20 cellular contexts compared by ENCODE assay signal in the genomic region with DNA sequence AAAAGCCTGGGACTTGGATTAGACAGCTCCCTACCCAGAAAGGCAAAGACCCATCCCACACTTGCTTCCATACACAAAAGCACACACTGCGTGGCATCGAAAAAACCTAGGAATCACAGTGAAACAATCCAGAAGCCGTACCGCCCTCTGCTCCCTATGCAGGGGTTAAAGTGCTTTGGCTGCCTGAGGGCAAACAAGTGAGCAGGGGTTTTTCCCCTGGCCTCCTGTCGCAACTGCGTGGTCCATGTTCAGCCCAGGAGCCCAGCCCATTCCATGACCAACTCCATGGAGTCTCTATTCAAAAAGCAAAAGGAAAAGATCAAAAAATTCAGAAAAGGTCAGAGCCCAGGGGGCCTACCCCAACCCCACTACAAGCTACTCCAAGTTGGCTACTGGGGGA. TPM values are rescaled to one million over a fixed set of nuclear protein-coding genes. Genes with fewer than 3 reads are reported as not detected.
DNase-seq lines count a peak whose midpoint lies in the region; ATAC-seq lines count a peak whose summit lies in the region.
"Had no signal": no experiment of that assay in that cellular context is flagged by ENCODE, and none has a peak within 500 bp of the region (broad histone marks: within the 10 kb centered on the region; RNA-seq: fewer than 3 reads in every experiment).

No MANE protein-coding gene starts in this region.

- H3K27ac Mint-ChIP-seq in activated CD4-positive, alpha-beta T cell treated with anti-CD3 and anti-CD28 coated beads for 36 hours: peak overlapping the region; percentile 79
- peak overlapping the region; percentile 88 for H3K27ac Mint-ChIP-seq in activated CD8-positive, alpha-beta T cell treated with anti-CD3 and anti-CD28 coated beads, Interleukin-2, amount 10 ng/mL, durations not matched to agents 7 days and 5 days
- H3K27ac Mint-ChIP-seq in naive B cell: peak overlapping the region in 4 of 6 donors; percentile 56 to 94 (median 72)

- no peaks in the 10 kb centered on the region for H3K9me3 Mint-ChIP-seq in activated CD4-positive, alpha-beta T cell treated with anti-CD3 and anti-CD28 coated beads for 36 hours (ENCODE audit: low read depth)
- no peaks in the 10 kb centered on the region for H3K9me3 Mint-ChIP-seq in activated CD8-positive, alpha-beta T cell treated with anti-CD3 and anti-CD28 coated beads, Interleukin-2, amount 10 ng/mL, durations not matched to agents 7 days and 5 days (ENCODE audit: insufficient read depth)
- H3K9me3 Mint-ChIP-seq in naive B cell: no peaks in the 10 kb centered on the region

- no peak overlapping the region for H3K4me3 Mint-ChIP-seq in activated CD4-positive, alpha-beta T cell treated with anti-CD3 and anti-CD28 coated beads for 36 hours
- H3K4me3 Mint-ChIP-seq in activated CD8-positive, alpha-beta T cell treated with anti-CD3 and anti-CD28 coated beads, Interleukin-2, amount 10 ng/mL, durations not matched to agents 7 days and 5 days: peak overlapping the region; percentile 58
- peak overlapping the region in 1 of 8 donors; percentile 43 for H3K4me3 Mint-ChIP-seq in naive B cell

- H3K36me3 Mint-ChIP-seq in activated CD4-positive, alpha-beta T cell treated with anti-CD3 and anti-CD28 coated beads for 36 hours (ENCODE audit: low read depth): peaks cover 32% of the 10 kb centered on the region
- peaks cover 80% of the 10 kb centered on the region for H3K36me3 Mint-ChIP-seq in activated CD8-positive, alpha-beta T cell treated with anti-CD3 and anti-CD28 coated beads, Interleukin-2, amount 10 ng/mL, durations not matched to agents 7 days and 5 days (ENCODE audit: low read depth)
- peaks cover 3 to 19% of the 10 kb centered on the region in 2 donors for H3K36me3 Mint-ChIP-seq in naive B cell

- CTCF ChIA-PET in activated CD4-positive, alpha-beta T cell treated with anti-CD3 and anti-CD28 coated beads for 36 hours (lab: Charles Lee): interaction anchor here (0.6 kb wide), 1 partner anchor 268 kb away, joined by 3 read pairs; no protein-coding TSS in a partner anchor
- CTCF ChIA-PET in activated CD8-positive, alpha-beta T cell treated with anti-CD3 and anti-CD28 coated beads, Interleukin-2, amount 10 ng/mL, durations not matched to agents 7 days and 5 days (lab: Charles Lee): interaction anchor here (0.7 to 1.9 kb wide), 5 partner anchors 19 to 300 kb away, joined by 3 to 6 read pairs (median 4); a partner anchor contains a TSS

- H3K27me3 Mint-ChIP-seq in activated CD4-positive, alpha-beta T cell treated with anti-CD3 and anti-CD28 coated beads for 36 hours: no peaks in the 10 kb centered on the region
- H3K27me3 Mint-ChIP-seq in activated CD8-positive, alpha-beta T cell treated with anti-CD3 and anti-CD28 coated beads, Interleukin-2, amount 10 ng/mL, durations not matched to agents 7 days and 5 days (ENCODE audit: low read depth): no peaks in the 10 kb centered on the region
- no peaks in the 10 kb centered on the region for H3K27me3 Mint-ChIP-seq in naive B cell

- no peak for ATAC-seq in activated CD4-positive, alpha-beta T cell treated with anti-CD3 and anti-CD28 coated beads for 36 hours
- ATAC-seq in activated CD8-positive, alpha-beta T cell treated with anti-CD3 and anti-CD28 coated beads, Interleukin-2, amount 10 ng/mL, durations not matched to agents 7 days and 5 days: no peak
- no peak for ATAC-seq in naive B cell (ENCODE audit: low read depth in 2 of 2)
- no peak for ATAC-seq in HG03025 (IDR thresholded peaks at IDR 0.05; ENCODE audit: low FRiP score, unreplicated experiment)
- ATAC-seq in GM19328 (IDR thresholded peaks at IDR 0.05; ENCODE audit: unreplicated experiment): no peak
- ATAC-seq: HCT116 had no signal

- POLR2A ChIA-PET in activated CD4-positive, alpha-beta T cell treated with anti-CD3 and anti-CD28 coated beads for 36 hours (lab: Charles Lee): no interaction called here
- POLR2A ChIA-PET in activated CD8-positive, alpha-beta T cell treated with anti-CD3 and anti-CD28 coated beads, Interleukin-2, amount 10 ng/mL, durations not matched to agents 7 days and 5 days (lab: Charles Lee): interaction anchor here (1.2 to 1.5 kb wide), 2 partner anchors 11 to 166 kb away, joined by 4 to 5 read pairs; no protein-coding TSS in a partner anchor

- DNase-seq in activated CD4-positive, alpha-beta T cell treated with anti-CD3 and anti-CD28 coated beads for 36 hours: no peak
- DNase-seq in activated CD4-positive, alpha-beta T cell treated with anti-CD3 and anti-CD28 coated beads for 4 hours: no peak
- no peak for DNase-seq in activated CD8-positive, alpha-beta T cell treated with anti-CD3 and anti-CD28 coated beads, Interleukin-2, amount 10 ng/mL, durations not matched to agents 7 days and 5 days
- no peak for DNase-seq in naive B cell
- DNase-seq: adrenal gland; cerebellar nuclear complex; IMR-90; NCI-H2081 treated with DMSO at 0.1 percent for 48 hours; NCI-H69; sigmoid colon; stimulated activated CD4-positive, alpha-beta T cell treated with anti-CD3 and anti-CD28 coated beads, Interleukin-2, amount 100 ng/mL, for 48 hours; T-helper 9 cell had no signal

- peaks cover 75% of the 10 kb centered on the region for H3K4me1 Mint-ChIP-seq in activated CD4-positive, alpha-beta T cell treated with anti-CD3 and anti-CD28 coated beads for 36 hours
- H3K4me1 Mint-ChIP-seq in activated CD8-positive, alpha-beta T cell treated with anti-CD3 and anti-CD28 coated beads, Interleukin-2, amount 10 ng/mL, durations not matched to agents 7 days and 5 days (ENCODE audit: low read depth): peaks cover 82% of the 10 kb centered on the region
- peaks cover 42 to 84% (median 67%) of the 10 kb centered on the region in 3 donors for H3K4me1 Mint-ChIP-seq in naive B cell

- intact Hi-C loops in activated CD4-positive, alpha-beta T cell treated with anti-CD3 and anti-CD28 coated beads for 36 hours (cut with DNase I, micrococcal nuclease): loop anchor here in 1 of 2 experiments (10.0 kb wide), 2 partner anchors 517 to 1943 kb away; a partner anchor contains a TSS

RNA-seq across cellular contexts. Expression of a gene that starts 3.6 kb away (rescaled TPM):
- total RNA-seq in activated CD4-positive, alpha-beta T cell treated with anti-CD3 and anti-CD28 coated beads for 36 hours: 10 to 100 TPM; 17.7 to 18.5 TPM
- total RNA-seq in activated CD8-positive, alpha-beta T cell treated with anti-CD3 and anti-CD28 coated beads, Interleukin-2, amount 10 ng/mL, durations not matched to agents 7 days and 5 days: 10 to 100 TPM; 48.6 to 56.7 TPM
- polyA plus RNA-seq in naive B cell (ENCODE audit: low read depth in 6 of 6): 1 to 10 TPM in 1 of 6 donors, under 1 TPM in 3, not detected in 2; 0.15 to 2.0 (median 0.31) TPM

RNA-seq across cellular contexts. Expression of a gene that starts 5.4 kb away (rescaled TPM):
- 10 to 100 TPM; 46.8 to 64.9 TPM for total RNA-seq in activated CD4-positive, alpha-beta T cell treated with anti-CD3 and anti-CD28 coated beads for 36 hours
- total RNA-seq in activated CD8-positive, alpha-beta T cell treated with anti-CD3 and anti-CD28 coated beads, Interleukin-2, amount 10 ng/mL, durations not matched to agents 7 days and 5 days: 100 to 1,000 TPM; 151 to 168 TPM
- polyA plus RNA-seq in naive B cell (ENCODE audit: low read depth in 6 of 6): 100 to 1,000 TPM in 3 of 6 donors, 10 to 100 TPM in 3; 71.8 to 181 (median 95.9) TPM

RNA-seq across cellular contexts. Expression of a gene that starts 5.5 kb away (rescaled TPM):
- total RNA-seq in activated CD4-positive, alpha-beta T cell treated with anti-CD3 and anti-CD28 coated beads for 36 hours: not detected
- total RNA-seq in activated CD8-positive, alpha-beta T cell treated with anti-CD3 and anti-CD28 coated beads, Interleukin-2, amount 10 ng/mL, durations not matched to agents 7 days and 5 days: not detected
- not detected for polyA plus RNA-seq in naive B cell (ENCODE audit: low read depth in 6 of 6)
- total RNA-seq: A172, adrenal gland, frontal cortex, IMR-90, lung microvascular endothelial cell, RPMI7951, sigmoid colon, ureter had no signal
- polyA plus RNA-seq: adrenal gland, IMR-90 had no signal

RNA-seq across cellular contexts. Expression of a gene that starts 40.8 kb away (rescaled TPM):
- total RNA-seq in activated CD4-positive, alpha-beta T cell treated with anti-CD3 and anti-CD28 coated beads for 36 hours: 1 to 10 TPM in 1 of 2 experiments, under 1 TPM in 1; 0.98 to 1.1 TPM
- 1 to 10 TPM; 3.3 to 4.5 TPM for total RNA-seq in activated CD8-positive, alpha-beta T cell treated with anti-CD3 and anti-CD28 coated beads, Interleukin-2, amount 10 ng/mL, durations not matched to agents 7 days and 5 days
- under 1 TPM in 2 of 6 donors, not detected in 4; 0.19 to 0.21 TPM for polyA plus RNA-seq in naive B cell (ENCODE audit: low read depth in 6 of 6)
- total RNA-seq: A172, IMR-90, lung microvascular endothelial cell, RPMI7951 had no signal
- polyA plus RNA-seq: IMR-90 had no signal

RNA-seq across cellular contexts. Expression of a gene that starts 54.0 kb away (rescaled TPM):
- under 1 TPM; 0.19 to 0.34 TPM for total RNA-seq in activated CD4-positive, alpha-beta T cell treated with anti-CD3 and anti-CD28 coated beads for 36 hours
- not detected for total RNA-seq in activated CD8-positive, alpha-beta T cell treated with anti-CD3 and anti-CD28 coated beads, Interleukin-2, amount 10 ng/mL, durations not matched to agents 7 days and 5 days
- under 1 TPM in 5 of 6 donors, not detected in 1; 0.16 to 0.80 (median 0.38) TPM for polyA plus RNA-seq in naive B cell (ENCODE audit: low read depth in 6 of 6)
- total RNA-seq: A172, adrenal gland, frontal cortex, IMR-90, lung microvascular endothelial cell, RPMI7951, sigmoid colon, ureter had no signal
- polyA plus RNA-seq: adrenal gland, IMR-90 had no signal
